ENCODE assay signal across 1 cellular context in genomic region chr6:36364669-36365479, GRCh38.
TF ChIP-seq lines count a peak whose summit lies in the region.

No MANE protein-coding gene starts in this region.

TF ChIP-seq in GM23338, 12 proteins besides CTCF, POLR2A, EP300 and RAD21 (continued from another document):
- TF ChIP-seq ZNF462 (CRISPR knock-in tag; IDR thresholded peaks at IDR 0.05) (no peak), NANOG (IDR thresholded peaks at IDR 0.05; ENCODE audit: borderline replicate concordance) (no peak), REST (IDR thresholded peaks at IDR 0.05; ENCODE audit: unreplicated experiment) (no peak), ETS1 (IDR thresholded peaks at IDR 0.05) (no peak), EZH2phosphoT487 (IDR thresholded peaks at IDR 0.05; ENCODE audit: unreplicated experiment) (no peak), EZH2 (IDR thresholded peaks at IDR 0.05; ENCODE audit: low read depth, unreplicated experiment) (no peak)
TF ChIP-seq in GM23338: peak in this region for 0.
